11 cellular contexts compared by ENCODE assay signal in the genomic region with DNA sequence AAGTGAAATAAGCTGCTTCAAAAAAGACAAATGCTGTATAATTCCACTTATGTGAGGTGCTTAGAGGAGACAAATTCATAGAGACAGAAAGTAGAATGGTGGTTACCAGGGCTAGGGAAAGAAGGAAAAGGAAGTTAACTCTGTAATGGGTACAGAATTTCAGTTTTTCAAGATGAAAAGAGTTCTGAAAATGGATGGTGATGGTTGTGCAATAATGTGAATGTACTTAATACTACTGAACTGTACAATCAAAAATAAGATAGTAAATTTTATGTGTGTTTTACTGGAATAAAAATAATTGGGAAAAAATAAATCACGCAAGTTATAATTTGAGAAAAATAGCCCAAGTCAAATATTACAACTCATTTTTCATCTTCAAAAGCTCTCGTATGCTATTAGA. TPM values are rescaled to one million over a fixed set of nuclear protein-coding genes. Genes with fewer than 3 reads are reported as not detected.
DNase-seq lines count a peak whose midpoint lies in the region; ATAC-seq, FAIRE-seq and TF ChIP-seq lines count a peak whose summit lies in the region.
"Had no signal": no experiment of that assay in that cellular context is flagged by ENCODE, and none has a peak within 500 bp of the region (broad histone marks: within the 10 kb centered on the region; RNA-seq: fewer than 3 reads in every experiment).

No MANE protein-coding gene starts in this region.

- DNase-seq in CD4-positive, alpha-beta memory T cell = no peak
- no peak for DNase-seq in activated T-helper 2 cell treated with anti-CD3 and anti-CD28 coated beads, Interferon-gamma antibody, Interleukin-2, Interleukin-4, amounts not matched to agents 10 μg/mL and 5 μg/mL and 100 μg/mL, durations not matched to agents 14 hours and 24 hours and 36 hours (ENCODE audit: low spot score)
- DNase-seq in natural killer cell treated with Interleukin-12 subunit alpha and Interleukin-12 subunit beta and Interleukin-15 and Interleukin-18, amount 100 ng/mL, for 72 hours (ENCODE audit: low spot score) = no peak
- no peak for DNase-seq in stimulated activated CD4-positive, alpha-beta T cell treated with anti-CD3 and anti-CD28 coated beads, Interleukin-4, amount 100 ng/mL, for 24 hours
- DNase-seq in pancreas = no peak
- DNase-seq in MG63 = no peak
- DNase-seq: Caco-2, NCI-H2107, sigmoid colon had no signal

- H3K4me1 ChIP-seq in CD4-positive, alpha-beta memory T cell (ENCODE audit: insufficient read depth, low read length) = peaks cover 99% of the 10 kb centered on the region
- H3K4me1 ChIP-seq in KMS-11 (ENCODE audit: low read depth, poor library complexity, severe bottlenecking) (peaks cover 62% of the 10 kb centered on the region), pancreas (peaks cover 0 to 17% (median 0%) of the 10 kb centered on the region in 3 donors)
- H3K4me1 ChIP-seq: Caco-2 had no signal

- no peak overlapping the region for H2AFZ ChIP-seq in KMS-11 (ENCODE audit: low read depth)

- POLR2A ChIA-PET in CD4-positive, alpha-beta memory T cell (lab: Charles Lee; ENCODE audit: partially characterized antibody) = interaction anchor here (1.0 to 2.6 kb wide), 17 partner anchors 9 to 150 kb away, joined by 3 to 37 read pairs (median 4); partner anchors contain the start of gene ARHGAP25

- H3K4me3 ChIP-seq in CD4-positive, alpha-beta memory T cell (ENCODE audit: low read length in 2 of 2) = peak overlapping the region in 1 of 2 donors; percentile 33
- H3K4me3 ChIP-seq in KMS-11 (IDR thresholded peaks at IDR 0.05; ENCODE audit: insufficient read depth, low read depth, low read length) = no peak overlapping the region
- no peak overlapping the region for H3K4me3 ChIP-seq in pancreas
- no peak overlapping the region for H3K4me3 ChIP-seq in MG63
- H3K4me3 ChIP-seq: sigmoid colon had no signal

- H3K79me2 ChIP-seq in KMS-11 (ENCODE audit: insufficient read depth, low read depth) = no peaks in the 10 kb centered on the region

- H3K36me3 Mint-ChIP-seq in CD4-positive, alpha-beta memory T cell = peaks cover 25 to 29% of the 10 kb centered on the region in 2 donors
- peaks cover 40% of the 10 kb centered on the region for H3K36me3 Mint-ChIP-seq in activated T-helper 2 cell treated with anti-CD3 and anti-CD28 coated beads, Interferon-gamma antibody, Interleukin-2, Interleukin-4, amounts not matched to agents 10 μg/mL and 5 μg/mL and 100 μg/mL, durations not matched to agents 14 hours and 24 hours and 36 hours (ENCODE audit: low read depth)
- peaks cover 26% of the 10 kb centered on the region for H3K36me3 Mint-ChIP-seq in natural killer cell treated with Interleukin-12 subunit alpha and Interleukin-12 subunit beta and Interleukin-15 and Interleukin-18, amount 100 ng/mL, for 72 hours

- peak overlapping the region; percentile 78 to 98 (median 92) for H3K27ac Mint-ChIP-seq in CD4-positive, alpha-beta memory T cell
- H3K27ac Mint-ChIP-seq in activated T-helper 2 cell treated with anti-CD3 and anti-CD28 coated beads, Interferon-gamma antibody, Interleukin-2, Interleukin-4, amounts not matched to agents 10 μg/mL and 5 μg/mL and 100 μg/mL, durations not matched to agents 14 hours and 24 hours and 36 hours = peak overlapping the region; percentile 87
- H3K27ac Mint-ChIP-seq in natural killer cell treated with Interleukin-12 subunit alpha and Interleukin-12 subunit beta and Interleukin-15 and Interleukin-18, amount 100 ng/mL, for 72 hours = peak overlapping the region; percentile 90 to 96

- H3K9me3 Mint-ChIP-seq in CD4-positive, alpha-beta memory T cell = peaks cover 0 to 4% (median 1%) of the 10 kb centered on the region in 8 donors
- peaks cover 5% of the 10 kb centered on the region for H3K9me3 Mint-ChIP-seq in activated T-helper 2 cell treated with anti-CD3 and anti-CD28 coated beads, Interferon-gamma antibody, Interleukin-2, Interleukin-4, amounts not matched to agents 10 μg/mL and 5 μg/mL and 100 μg/mL, durations not matched to agents 14 hours and 24 hours and 36 hours
- peaks cover 3% of the 10 kb centered on the region for H3K9me3 Mint-ChIP-seq in natural killer cell treated with Interleukin-12 subunit alpha and Interleukin-12 subunit beta and Interleukin-15 and Interleukin-18, amount 100 ng/mL, for 72 hours

- no peaks in the 10 kb centered on the region for H4K20me1 ChIP-seq in KMS-11 (ENCODE audit: insufficient read depth)

- FAIRE-seq in pancreas (lab: Jason Lieb, UNC) = no peak

- WGBS in pancreas, 2 donors = 71 to 73% methylated on average over 2 of the region's 2 CpGs

- ATAC-seq in natural killer cell treated with Interleukin-12 subunit alpha and Interleukin-12 subunit beta and Interleukin-15 and Interleukin-18, amount 100 ng/mL, for 72 hours = no peak
- ATAC-seq in pancreas = no peak

- H3K36me3 ChIP-seq in CD4-positive, alpha-beta memory T cell (ENCODE audit: insufficient read depth, low read length) = no peaks in the 10 kb centered on the region
- H3K36me3 ChIP-seq in KMS-11 (ENCODE audit: insufficient read depth) = no peaks in the 10 kb centered on the region
- H3K36me3 ChIP-seq in pancreas = no peaks in the 10 kb centered on the region
- H3K36me3 ChIP-seq in MG63 = no peaks in the 10 kb centered on the region
- H3K36me3 ChIP-seq: sigmoid colon had no signal

- H3K4me1 Mint-ChIP-seq in CD4-positive, alpha-beta memory T cell = peaks cover 75 to 98% (median 85%) of the 10 kb centered on the region in 4 donors
- H3K4me1 Mint-ChIP-seq in activated T-helper 2 cell treated with anti-CD3 and anti-CD28 coated beads, Interferon-gamma antibody, Interleukin-2, Interleukin-4, amounts not matched to agents 10 μg/mL and 5 μg/mL and 100 μg/mL, durations not matched to agents 14 hours and 24 hours and 36 hours (ENCODE audit: low read depth) = peaks cover 77% of the 10 kb centered on the region
- H3K4me1 Mint-ChIP-seq in natural killer cell treated with Interleukin-12 subunit alpha and Interleukin-12 subunit beta and Interleukin-15 and Interleukin-18, amount 100 ng/mL, for 72 hours (ENCODE audit: low read depth in 2 of 2) = peaks cover 68 to 90% of the 10 kb centered on the region in 2 donors

- no peaks in the 10 kb centered on the region for H3K27me3 ChIP-seq in CD4-positive, alpha-beta memory T cell (ENCODE audit: insufficient read depth, low read length)
- H3K27me3 ChIP-seq in KMS-11 (ENCODE audit: insufficient read depth, low read depth) = no peaks in the 10 kb centered on the region
- H3K27me3 ChIP-seq in pancreas = no peaks in the 10 kb centered on the region
- H3K27me3 ChIP-seq in MG63 = no peaks in the 10 kb centered on the region
- H3K27me3 ChIP-seq: sigmoid colon had no signal

- peak overlapping the region; percentile 90 for H3K27ac ChIP-seq in CD4-positive, alpha-beta memory T cell (ENCODE audit: low read depth, low read length)
- peak overlapping the region; percentile 45 for H3K27ac ChIP-seq in KMS-11
- no peak overlapping the region for H3K27ac ChIP-seq in pancreas

- no peaks in the 10 kb centered on the region for H3K9me3 ChIP-seq in CD4-positive, alpha-beta memory T cell (ENCODE audit: control insufficient read depth in 1 of 2, low read length in 2 of 2)
- H3K9me3 ChIP-seq in pancreas = no peaks in the 10 kb centered on the region
- peaks cover 9% of the 10 kb centered on the region; the same call in 1 of the 2 replicates for H3K9me3 ChIP-seq in MG63
- H3K9me3 ChIP-seq: Caco-2, sigmoid colon had no signal

- H3K27me3 Mint-ChIP-seq in CD4-positive, alpha-beta memory T cell = peaks cover 0 to 2% of the 10 kb centered on the region in 2 donors
- no peaks in the 10 kb centered on the region for H3K27me3 Mint-ChIP-seq in activated T-helper 2 cell treated with anti-CD3 and anti-CD28 coated beads, Interferon-gamma antibody, Interleukin-2, Interleukin-4, amounts not matched to agents 10 μg/mL and 5 μg/mL and 100 μg/mL, durations not matched to agents 14 hours and 24 hours and 36 hours (ENCODE audit: low read depth)
- H3K27me3 Mint-ChIP-seq in natural killer cell treated with Interleukin-12 subunit alpha and Interleukin-12 subunit beta and Interleukin-15 and Interleukin-18, amount 100 ng/mL, for 72 hours = no peaks in the 10 kb centered on the region

- TF ChIP-seq CTCF in KMS-11 (conservative IDR thresholded peaks at IDR 0.05; ENCODE audit: low read depth, low read length) (no peak), pancreas (IDR thresholded peaks at IDR 0.05) (no peak)

- peak overlapping the region; percentile 46 to 91 (median 74) for H3K4me3 Mint-ChIP-seq in CD4-positive, alpha-beta memory T cell
- H3K4me3 Mint-ChIP-seq in activated T-helper 2 cell treated with anti-CD3 and anti-CD28 coated beads, Interferon-gamma antibody, Interleukin-2, Interleukin-4, amounts not matched to agents 10 μg/mL and 5 μg/mL and 100 μg/mL, durations not matched to agents 14 hours and 24 hours and 36 hours (ENCODE audit: low read depth) = peak overlapping the region; percentile 50
- peak overlapping the region; percentile 63 for H3K4me3 Mint-ChIP-seq in natural killer cell treated with Interleukin-12 subunit alpha and Interleukin-12 subunit beta and Interleukin-15 and Interleukin-18, amount 100 ng/mL, for 72 hours

- peak overlapping the region; percentile 53 for H3K4me2 ChIP-seq in KMS-11

- no peak overlapping the region for H3K9ac ChIP-seq in KMS-11

- intact Hi-C loops in CD4-positive, alpha-beta memory T cell (cut with micrococcal nuclease) = no loop called here
- intact Hi-C loops in activated T-helper 2 cell treated with anti-CD3 and anti-CD28 coated beads, Interferon-gamma antibody, Interleukin-2, Interleukin-4, amounts not matched to agents 10 μg/mL and 5 μg/mL and 100 μg/mL, durations not matched to agents 14 hours and 24 hours and 36 hours (cut with micrococcal nuclease) = loop anchor here (1.0 kb wide), 2 partner anchors 11 to 12 kb away; no protein-coding TSS in a partner anchor
- intact Hi-C loops in pancreas (cut with DNase I) = no loop called here

- CTCF ChIA-PET in CD4-positive, alpha-beta memory T cell (lab: Charles Lee; ENCODE audit: partially characterized antibody) = interaction anchor here (1.1 to 17.3 kb wide), 5 partner anchors 9 to 299 kb away, joined by 4 to 526 read pairs (median 4); no protein-coding TSS in a partner anchor

RNA-seq across cellular contexts. Expression of gene ARHGAP25, which starts 27.5 kb away (rescaled TPM):
- total RNA-seq in CD4-positive, alpha-beta memory T cell = 100 to 1,000 TPM; 162 to 163 TPM
- 100 to 1,000 TPM in 1 of 2 donors, 10 to 100 TPM in 1; 37.1 to 125 TPM for polyA plus RNA-seq in CD4-positive, alpha-beta memory T cell
- total RNA-seq in activated T-helper 2 cell treated with anti-CD3 and anti-CD28 coated beads, Interferon-gamma antibody, Interleukin-2, Interleukin-4, amounts not matched to agents 10 μg/mL and 5 μg/mL and 100 μg/mL, durations not matched to agents 14 hours and 24 hours and 36 hours = 39.9 and 41.3 TPM in 2 replicates
- 100 to 1,000 TPM; 121 to 170 TPM for total RNA-seq in natural killer cell treated with Interleukin-12 subunit alpha and Interleukin-12 subunit beta and Interleukin-15 and Interleukin-18, amount 100 ng/mL, for 72 hours
- 1 to 10 TPM; 1.4 to 8.4 (median 2.0) TPM for total RNA-seq in pancreas
- polyA plus RNA-seq in pancreas = 1 to 10 TPM; 1.4 to 3.6 TPM
- total RNA-seq in MG63 (2014; rRNA removed; shearing (Covaris generic); ENCODE audit: low replicate concordance) = not detected in 2 replicates
- total RNA-seq: myocyte had no signal

Comparison
In these comparisons a context has a peak if more than half of its experiments do, and no peak if none do; other contexts are left out.
1. H3K27ac ChIP-seq: peak in CD4-positive, alpha-beta memory T cell (single experiment) and KMS-11 (single experiment); none in pancreas (0 of 4).
2. Peak in every context shown above with its lines, with median percentiles within 50 percentile points of each other: H3K27ac Mint-ChIP-seq and H3K4me3 Mint-ChIP-seq.